ENCODE assay signal across 19 cellular contexts in genomic region chr15:41102854-41103253, GRCh38.
"Had no signal": no experiment of that assay in that cellular context is flagged by ENCODE, and none has a peak within 500 bp of the region (broad histone marks: within the 10 kb centered on the region; RNA-seq: fewer than 3 reads in every experiment).

No MANE protein-coding gene starts in this region.

- H3K4me1 ChIP-seq: pancreas, uterus had no signal

- H3K4me3 ChIP-seq: esophagus muscularis mucosa, lower lobe of right lung, pancreas, sigmoid colon, transverse colon, uterus had no signal

- H3K4me3 Mint-ChIP-seq: activated CD4-positive, alpha-beta memory T cell treated with anti-CD3 and anti-CD28 coated beads for 36 hours; activated CD4-positive, alpha-beta T cell treated with anti-CD3 and anti-CD28 coated beads for 36 hours; activated CD8-positive, alpha-beta memory T cell treated with anti-CD3 and anti-CD28 coated beads, Interleukin-2, amount 10 ng/mL, durations not matched to agents 7 days and 5 days; activated naive CD4-positive, alpha-beta T cell treated with anti-CD3 and anti-CD28 coated beads for 36 hours; central memory CD8-positive, alpha-beta T cell; natural killer cell; stimulated activated naive CD8-positive, alpha-beta T cell treated with anti-CD3 and anti-CD28 coated beads, Interleukin-15, Interleukin-2, amounts not matched to agents 100 ng/mL and 50 ng/mL, for 24 hours; T-helper 2 cell treated with Interferon-gamma antibody and Interleukin-4, amounts not matched to agents 5 μg/mL and 100 μg/mL, for 36 hours had no signal

- H3K36me3 ChIP-seq: brain microvascular endothelial cell, pancreas, transverse colon, uterus had no signal

- H3K27me3 ChIP-seq: brain microvascular endothelial cell, esophagus muscularis mucosa, pancreas, sigmoid colon, transverse colon, uterus had no signal

- H3K36me3 Mint-ChIP-seq: natural killer cell had no signal

- DNase-seq: activated CD4-positive, alpha-beta memory T cell treated with anti-CD3 and anti-CD28 coated beads for 36 hours; activated CD4-positive, alpha-beta T cell treated with anti-CD3 and anti-CD28 coated beads for 36 hours; activated CD8-positive, alpha-beta memory T cell treated with anti-CD3 and anti-CD28 coated beads, Interleukin-2, amount 10 ng/mL, durations not matched to agents 7 days and 5 days; activated naive CD4-positive, alpha-beta T cell treated with anti-CD3 and anti-CD28 coated beads for 36 hours; aorta; brain microvascular endothelial cell; cortex of kidney; foreskin fibroblast; left colon; lower lobe of right lung; natural killer cell; pancreas; sigmoid colon; transverse colon; uterus had no signal

- H3K9me3 ChIP-seq: esophagus muscularis mucosa, lower lobe of right lung, pancreas, sigmoid colon, transverse colon, uterus had no signal

- H3K27ac Mint-ChIP-seq: activated CD4-positive, alpha-beta memory T cell treated with anti-CD3 and anti-CD28 coated beads for 36 hours; activated CD4-positive, alpha-beta T cell treated with anti-CD3 and anti-CD28 coated beads for 36 hours; activated CD8-positive, alpha-beta memory T cell treated with anti-CD3 and anti-CD28 coated beads, Interleukin-2, amount 10 ng/mL, durations not matched to agents 7 days and 5 days; activated naive CD4-positive, alpha-beta T cell treated with anti-CD3 and anti-CD28 coated beads for 36 hours; natural killer cell; stimulated activated naive CD8-positive, alpha-beta T cell treated with anti-CD3 and anti-CD28 coated beads, Interleukin-15, Interleukin-2, amounts not matched to agents 100 ng/mL and 50 ng/mL, for 24 hours; T-helper 2 cell treated with Interferon-gamma antibody and Interleukin-4, amounts not matched to agents 5 μg/mL and 100 μg/mL, for 36 hours had no signal

- ATAC-seq: activated CD4-positive, alpha-beta T cell treated with anti-CD3 and anti-CD28 coated beads for 36 hours; activated CD8-positive, alpha-beta memory T cell treated with anti-CD3 and anti-CD28 coated beads, Interleukin-2, amount 10 ng/mL, durations not matched to agents 7 days and 5 days; left colon; lower lobe of right lung; natural killer cell; pancreas had no signal

- H3K9me3 Mint-ChIP-seq: activated CD4-positive, alpha-beta memory T cell treated with anti-CD3 and anti-CD28 coated beads for 36 hours; activated naive CD4-positive, alpha-beta T cell treated with anti-CD3 and anti-CD28 coated beads for 36 hours; central memory CD8-positive, alpha-beta T cell; natural killer cell; stimulated activated naive CD8-positive, alpha-beta T cell treated with anti-CD3 and anti-CD28 coated beads, Interleukin-15, Interleukin-2, amounts not matched to agents 100 ng/mL and 50 ng/mL, for 24 hours; T-helper 2 cell treated with Interferon-gamma antibody and Interleukin-4, amounts not matched to agents 5 μg/mL and 100 μg/mL, for 36 hours had no signal

- H3K27ac ChIP-seq: brain microvascular endothelial cell, esophagus muscularis mucosa, lower lobe of right lung, pancreas, sigmoid colon, transverse colon, uterus had no signal

- H3K27me3 Mint-ChIP-seq: activated CD4-positive, alpha-beta memory T cell treated with anti-CD3 and anti-CD28 coated beads for 36 hours; activated CD4-positive, alpha-beta T cell treated with anti-CD3 and anti-CD28 coated beads for 36 hours; activated CD8-positive, alpha-beta memory T cell treated with anti-CD3 and anti-CD28 coated beads, Interleukin-2, amount 10 ng/mL, durations not matched to agents 7 days and 5 days; central memory CD8-positive, alpha-beta T cell; stimulated activated naive CD8-positive, alpha-beta T cell treated with anti-CD3 and anti-CD28 coated beads, Interleukin-15, Interleukin-2, amounts not matched to agents 100 ng/mL and 50 ng/mL, for 24 hours had no signal
